37 cellular contexts compared by ENCODE assay signal in the genomic region with DNA sequence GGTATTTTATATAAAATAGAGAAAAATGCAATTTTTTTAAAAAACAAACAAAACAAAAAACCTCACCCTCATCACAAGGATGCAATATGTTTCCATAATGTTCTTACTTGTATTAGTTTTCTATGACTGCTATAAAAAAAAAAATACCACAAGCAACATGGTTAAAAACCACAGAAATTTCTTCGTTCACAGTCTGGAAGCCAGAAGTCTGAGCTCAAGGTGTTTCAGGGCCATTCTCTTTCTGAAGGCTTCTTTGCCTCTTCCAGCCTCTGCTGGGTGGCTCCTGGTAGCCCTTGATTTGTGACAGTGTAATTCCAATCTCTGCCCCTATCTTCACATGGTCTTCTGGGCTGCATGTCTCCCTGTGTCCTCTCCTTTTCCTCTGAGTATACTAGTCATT. TPM values are rescaled to one million over a fixed set of nuclear protein-coding genes. Genes with fewer than 3 reads are reported as not detected.
"Had no signal": no experiment of that assay in that cellular context is flagged by ENCODE, and none has a peak within 500 bp of the region (broad histone marks: within the 10 kb centered on the region; RNA-seq: fewer than 3 reads in every experiment).

No MANE protein-coding gene starts in this region.

- H3K4me3 ChIP-seq: adrenal gland, body of pancreas, esophagus squamous epithelium, gastroesophageal sphincter, heart right ventricle, hepatocyte had no signal

- ATAC-seq: activated CD4-positive, alpha-beta T cell treated with anti-CD3 and anti-CD28 coated beads for 36 hours; activated CD8-positive, alpha-beta memory T cell treated with anti-CD3 and anti-CD28 coated beads, Interleukin-2, amount 10 ng/mL, durations not matched to agents 7 days and 5 days; activated CD8-positive, alpha-beta T cell treated with anti-CD3 and anti-CD28 coated beads, Interleukin-2, amount 10 ng/mL, durations not matched to agents 7 days and 5 days; activated naive CD8-positive, alpha-beta T cell treated with anti-CD3 and anti-CD28 coated beads, Interleukin-2, amount 50 U/mL, for 24 hours; body of pancreas; effector memory CD8-positive, alpha-beta T cell; gastroesophageal sphincter; heart right ventricle had no signal

- H3K36me3 ChIP-seq: adrenal gland, esophagus squamous epithelium, gastroesophageal sphincter, heart right ventricle, WERI-Rb-1 had no signal

- H3K4me2 ChIP-seq: hepatocyte had no signal

- H3K27me3 ChIP-seq: adrenal gland, body of pancreas, esophagus squamous epithelium, gastroesophageal sphincter, heart right ventricle had no signal

- FAIRE-seq: colon, endothelial cell of umbilical vein had no signal

- H3K79me2 ChIP-seq: hepatocyte had no signal

- H3K27ac ChIP-seq: adrenal gland, body of pancreas, epithelial cell of prostate, esophagus squamous epithelium, gastroesophageal sphincter, heart right ventricle, hepatocyte, WERI-Rb-1 had no signal

- H3K4me1 ChIP-seq: adrenal gland, body of pancreas, esophagus squamous epithelium, gastroesophageal sphincter, heart right ventricle had no signal

- DNase-seq: activated CD4-positive, alpha-beta memory T cell treated with anti-CD3 and anti-CD28 coated beads for 36 hours; activated CD4-positive, alpha-beta T cell treated with anti-CD3 and anti-CD28 coated beads for 36 hours; activated CD4-positive, alpha-beta T cell treated with anti-CD3 and anti-CD28 coated beads, Interleukin-2, amount 10 ng/mL, durations not matched to agents 24 days and 14 days; activated CD4-positive, CD25-positive, alpha-beta regulatory T cell; activated CD4-positive, CD25-positive, alpha-beta regulatory T cell treated with anti-CD3 and anti-CD28 coated beads, Interleukin-2, amount 50 U/mL, for 72 hours; activated CD8-positive, alpha-beta memory T cell treated with anti-CD3 and anti-CD28 coated beads, Interleukin-2, amount 10 ng/mL, durations not matched to agents 7 days and 5 days; activated CD8-positive, alpha-beta memory T cell treated with anti-CD3 and anti-CD28 coated beads, Interleukin-2, amount 50 U/mL, for 4 hours; activated CD8-positive, alpha-beta T cell treated with anti-CD3 and anti-CD28 coated beads, Interleukin-2, amount 10 ng/mL, durations not matched to agents 7 days and 5 days; activated effector memory CD4-positive, alpha-beta T cell treated with anti-CD3 and anti-CD28 coated beads, Interleukin-2, amount 50 U/mL, for 16 hours; activated naive CD4-positive, alpha-beta T cell treated with anti-CD3 and anti-CD28 coated beads for 36 hours; activated naive CD8-positive, alpha-beta T cell treated with anti-CD3 and anti-CD28 coated beads for 36 hours; activated naive CD8-positive, alpha-beta T cell treated with anti-CD3 and anti-CD28 coated beads, Interleukin-2, amount 50 U/mL, for 24 hours; activated T-cell treated with anti-CD3 and anti-CD28 coated beads, Interleukin-2, amount 50 U/mL, for 1 hour; activated T-cell treated with anti-CD3 and anti-CD28 coated beads, Interleukin-2, amount 50 U/mL, for 48 hours; adrenal gland; amygdala; aorta; body of pancreas; caudate nucleus; cortex of kidney; dermis blood vessel endothelial cell; effector CD4-positive, alpha-beta T cell; effector memory CD8-positive, alpha-beta T cell; esophagus squamous epithelium; foreskin melanocyte; heart right ventricle; T1000; WERI-Rb-1 had no signal

- H3K9me3 ChIP-seq: adrenal gland, body of pancreas, esophagus squamous epithelium, gastroesophageal sphincter, heart right ventricle had no signal

- H2AFZ ChIP-seq: hepatocyte had no signal

RNA-seq across cellular contexts. Expression of gene SSTR1, which starts 21.5 kb away (rescaled TPM):
- total RNA-seq: activated CD4-positive, alpha-beta memory T cell treated with anti-CD3 and anti-CD28 coated beads for 36 hours; activated CD4-positive, alpha-beta T cell treated with anti-CD3 and anti-CD28 coated beads for 36 hours; activated CD4-positive, alpha-beta T cell treated with anti-CD3 and anti-CD28 coated beads, Interleukin-2, amount 10 ng/mL, durations not matched to agents 24 days and 14 days; activated CD8-positive, alpha-beta memory T cell treated with anti-CD3 and anti-CD28 coated beads for 36 hours; activated CD8-positive, alpha-beta memory T cell treated with anti-CD3 and anti-CD28 coated beads, Interleukin-2, amount 10 ng/mL, durations not matched to agents 7 days and 5 days; activated CD8-positive, alpha-beta T cell treated with anti-CD3 and anti-CD28 coated beads, Interleukin-2, amount 10 ng/mL, durations not matched to agents 7 days and 5 days; activated naive CD4-positive, alpha-beta T cell treated with anti-CD3 and anti-CD28 coated beads for 36 hours; activated naive CD8-positive, alpha-beta T cell treated with anti-CD3 and anti-CD28 coated beads for 36 hours; activated T-helper 1 cell treated with anti-CD3 and anti-CD28 coated beads, Interleukin-12 subunit alpha, Interleukin-12 subunit beta, Interleukin-2, Interleukin-4 antibody, amounts not matched to agents 30 ng/mL and 10 ng/mL and 1 ng/mL, durations not matched to agents 14 hours and 24 hours and 36 hours; activated T-helper 2 cell treated with anti-CD3 and anti-CD28 coated beads, Interferon-gamma antibody, Interleukin-2, Interleukin-4, amounts not matched to agents 10 μg/mL and 5 μg/mL and 100 μg/mL, durations not matched to agents 14 hours and 24 hours and 36 hours; chondrocyte had no signal
